In the genomic region with DNA sequence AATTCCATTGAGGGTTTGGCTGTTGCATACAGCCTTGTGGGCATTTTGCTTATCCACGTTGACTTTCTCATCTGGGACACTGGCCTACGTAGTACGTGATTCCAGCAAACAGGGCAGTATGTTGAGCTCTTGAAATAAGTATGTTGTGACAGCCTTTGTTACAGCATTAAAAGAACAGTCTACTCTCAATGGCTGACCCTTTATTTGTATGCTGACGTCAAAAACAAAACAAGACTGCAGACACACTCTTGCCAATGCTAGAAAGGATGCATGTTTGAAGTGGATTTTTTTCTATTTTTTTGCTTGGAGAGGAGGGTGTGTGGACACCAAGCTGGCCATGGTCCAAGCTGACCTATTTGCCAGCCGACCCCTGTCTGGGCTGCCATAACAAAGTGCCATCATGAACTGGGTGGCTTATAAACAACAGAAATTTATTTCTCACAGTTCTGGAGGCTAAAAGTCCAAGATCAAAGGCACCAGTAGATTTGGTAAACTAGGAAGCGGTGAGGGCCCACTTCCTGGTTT, we compare ENCODE assay signal across 1 cellular context.
A peak's percentile ranks its signal among the peaks of the same experiment; 100 is the strongest.
TF ChIP-seq lines count a peak whose summit lies in the region.

No MANE protein-coding gene starts in this region.

TF ChIP-seq in GM12878, 131 proteins besides CTCF, POLR2A, EP300 and RAD21:
- TF ChIP-seq GABPA (IDR thresholded peaks at IDR 0.05; ENCODE audit: low read depth), result no peak
- TF ChIP-seq CEBPB (IDR thresholded peaks at IDR 0.05; ENCODE audit: borderline replicate concordance in 1 of 2, low read depth in 2 of 2, low read length in 2 of 2), result no peak
- 0 out of 2 replicates have a peak, but pooled peaks have one; percentile 25 for TF ChIP-seq MTA3 (IDR thresholded peaks at IDR 0.05; ENCODE audit: borderline replicate concordance, low read length)
